In genomic region chr6:119346914-119347313, GRCh38 we compare ENCODE assay signal across 8 cellular contexts. TPM values are rescaled to one million over a fixed set of nuclear protein-coding genes. Genes with fewer than 3 reads are reported as not detected.
DNase-seq lines count a peak whose midpoint lies in the region; ATAC-seq, FAIRE-seq and TF ChIP-seq lines count a peak whose summit lies in the region.

No MANE protein-coding gene starts in this region.

- no peaks in the 10 kb centered on the region for H3K27me3 Mint-ChIP-seq in activated T-helper 17 cell treated with anti-CD3 and anti-CD28 coated beads, Interleukin-2, amount 50 U/mL, for 72 hours

- in situ Hi-C loops in HepG2 (cut with HindIII; ENCODE audit: extremely low pct_ligation_motif_present, low pct_unique_long_range_greater_than_20kb): loop anchor here (5.0 kb wide), 1 partner anchor 200 kb away; no protein-coding TSS in a partner anchor
- in situ Hi-C loops in KBM-7 (cut with MboI; ENCODE audit: low pct_unique_long_range_greater_than_20kb, low sequenced_read_pairs): no loop called here

- no TSS peak for BruUV-seq in HepG2 (replicated peaks; lab: Mats Ljungman, UMichigan)

- H3K79me2 ChIP-seq in SK-N-SH (ENCODE audit: insufficient read depth) (peaks cover 26% of the 10 kb centered on the region), HepG2 (ENCODE audit: insufficient read depth, low read length) (peaks cover 97% of the 10 kb centered on the region)

- no peak for TF ChIP-seq EP300 in SK-N-SH (IDR thresholded peaks at IDR 0.05; ENCODE audit: borderline replicate concordance in 1 of 2, low read depth in 1 of 2, low read length in 1 of 2)
- no peak for TF ChIP-seq EP300 in HepG2 (IDR thresholded peaks at IDR 0.05; ENCODE audit: low read depth in 2 of 2, low read length in 2 of 2)
- TF ChIP-seq EP300 in HepG2 (CRISPR knock-in tag; IDR thresholded peaks at IDR 0.05; ENCODE audit: borderline replicate concordance): no peak
- no peak for TF ChIP-seq EP300 in stomach (IDR thresholded peaks at IDR 0.05)

- H3K9ac ChIP-seq in SK-N-SH (peak overlapping the region; percentile 20; the same call in 1 of the 2 replicates), HepG2 (ENCODE audit: insufficient read depth, low read depth, low read length) (peak overlapping the region; percentile 99)

- H3K27ac ChIP-seq in SK-N-SH (ENCODE audit: low read depth in 2 of 2, low read length in 1 of 2): no peak overlapping the region
- H3K27ac ChIP-seq in HepG2 (ENCODE audit: extremely low read length, insufficient read depth, low read length): peak overlapping the region; percentile 100
- peak overlapping the region; percentile 65 to 98 (median 97) for H3K27ac ChIP-seq in stomach

- DNase-seq in SK-N-SH (no peak), HepG2 (ENCODE audit: low spot score) (no peak), stomach (no peak), KBM-7 (no peak), left lobe of liver (ENCODE audit: low spot score) (no peak)

- no peaks in the 10 kb centered on the region for H3K9me3 Mint-ChIP-seq in activated T-helper 17 cell treated with anti-CD3 and anti-CD28 coated beads, Interleukin-2, amount 50 U/mL, for 72 hours

- peak overlapping the region; percentile 89 for H3K4me3 Mint-ChIP-seq in activated T-helper 17 cell treated with anti-CD3 and anti-CD28 coated beads, Interleukin-2, amount 50 U/mL, for 72 hours

- H3K4me2 ChIP-seq in SK-N-SH (peak overlapping the region; percentile 94), HepG2 (ENCODE audit: low read depth, low read length) (peak overlapping the region; percentile 96)

- 80% methylated on average over 1 of the region's 1 CpG for WGBS in SK-N-SH (ENCODE audit: low lambda C conversion rate)
- WGBS in HepG2 (ENCODE audit: low lambda C conversion rate): 0% methylated on average over 1 of the region's 1 CpG
- WGBS in stomach, 5 donors: 24 to 53% (median 46%) methylated on average over 1 of the region's 1 CpG

- TF ChIP-seq POLR2A in HepG2 (IDR thresholded peaks at IDR 0.05; ENCODE audit: insufficient read depth in 1 of 2, low read depth in 2 of 2, low read length in 2 of 2) (no peak), stomach (IDR thresholded peaks at IDR 0.05) (no peak)

- H3K36me3 Mint-ChIP-seq in activated T-helper 17 cell treated with anti-CD3 and anti-CD28 coated beads, Interleukin-2, amount 50 U/mL, for 72 hours (ENCODE audit: low read depth): peaks cover 59% of the 10 kb centered on the region

- H3K9me3 ChIP-seq in SK-N-SH: no peaks in the 10 kb centered on the region
- H3K9me3 ChIP-seq in HepG2 (ENCODE audit: low read length): no peaks in the 10 kb centered on the region
- H3K9me3 ChIP-seq in stomach: no peaks in the 10 kb centered on the region

- H3K9me2 ChIP-seq in SK-N-SH: no peaks in the 10 kb centered on the region

- no peak for ATAC-seq in SK-N-SH treated with all-trans-retinoic acid at 6 μM for 48 hours
- no peak for ATAC-seq in activated T-helper 17 cell treated with anti-CD3 and anti-CD28 coated beads, Interleukin-2, amount 50 U/mL, for 72 hours (replicated peaks)
- no peak for ATAC-seq in HepG2
- no peak for ATAC-seq in HG02759 (IDR thresholded peaks at IDR 0.05; ENCODE audit: unreplicated experiment)
- ATAC-seq in left lobe of liver: no peak

- CTCF ChIA-PET in SK-N-SH (lab: Yijun Ruan, JAX) (interaction anchor here (0.6 to 3.5 kb wide), 8 partner anchors 12 to 645 kb away, joined by 3 to 27 read pairs (median 4); no protein-coding TSS in a partner anchor), HepG2 (lab: Yijun Ruan, JAX; ENCODE audit: low intra/inter-chr PET ratio, low total read pairs) (interaction anchor here (1.0 kb wide), 1 partner anchor 39 kb away, joined by 3 read pairs; no protein-coding TSS in a partner anchor)

- H3K4me1 ChIP-seq in SK-N-SH (ENCODE audit: control insufficient read depth in 1 of 2, insufficient read depth in 2 of 2, low read depth in 1 of 2, low read length in 1 of 2): peaks cover 0 to 13% of the 10 kb centered on the region in 2 experiments; a peak in 3 of 4 replicates
- peaks cover 46% of the 10 kb centered on the region for H3K4me1 ChIP-seq in HepG2 (ENCODE audit: insufficient read depth, low read length)
- peaks cover 5 to 77% (median 31%) of the 10 kb centered on the region in 4 donors for H3K4me1 ChIP-seq in stomach

- peaks cover 37% of the 10 kb centered on the region for H3K4me1 Mint-ChIP-seq in activated T-helper 17 cell treated with anti-CD3 and anti-CD28 coated beads, Interleukin-2, amount 50 U/mL, for 72 hours

- H3K27ac Mint-ChIP-seq in activated T-helper 17 cell treated with anti-CD3 and anti-CD28 coated beads, Interleukin-2, amount 50 U/mL, for 72 hours: peak overlapping the region; percentile 85

- H3F3A ChIP-seq in SK-N-SH (replicated peaks; ENCODE audit: insufficient read depth): peaks cover 5% of the 10 kb centered on the region

- H4K20me1 ChIP-seq in SK-N-SH (ENCODE audit: insufficient read depth): peaks cover 28% of the 10 kb centered on the region
- H4K20me1 ChIP-seq in HepG2 (ENCODE audit: insufficient read depth, low read length): peaks cover 56% of the 10 kb centered on the region

- no peak for TF ChIP-seq CTCF in SK-N-SH (IDR thresholded peaks at IDR 0.05)
- TF ChIP-seq CTCF in HepG2 (CRISPR knock-in tag; IDR thresholded peaks at IDR 0.05): no peak
- no peak for TF ChIP-seq CTCF in stomach (IDR thresholded peaks at IDR 0.05)

- no peak for TF ChIP-seq RAD21 in SK-N-SH (IDR thresholded peaks at IDR 0.05; ENCODE audit: low read length)
- no peak for TF ChIP-seq RAD21 in HepG2 (CRISPR knock-in tag; IDR thresholded peaks at IDR 0.05)

- POLR2A ChIA-PET in SK-N-SH (lab: Yijun Ruan, JAX): no interaction called here
- POLR2A ChIA-PET in HepG2 (lab: Yijun Ruan, JAX): interaction anchor here (0.9 to 3.6 kb wide), 20 partner anchors 8 to 658 kb away, joined by 3 to 24 read pairs (median 8); partner anchors contain the start of gene ASF1A

- no peak for FAIRE-seq in HepG2 (lab: Jason Lieb, UNC)

- H3K36me3 ChIP-seq in SK-N-SH (replicated peaks in 1 of 2; ENCODE audit: control insufficient read depth in 1 of 2, insufficient read depth in 2 of 2, low read length in 1 of 2) (peaks cover 3 to 30% of the 10 kb centered on the region in 2 experiments), HepG2 (replicated peaks in 1 of 2; ENCODE audit: control insufficient read depth in 1 of 2, insufficient read depth in 2 of 2, low read length in 2 of 2) (peaks cover 0 to 28% of the 10 kb centered on the region in 2 experiments; a peak in 3 of 5 replicates), stomach (no peaks in the 10 kb centered on the region)

- peak overlapping the region; percentile 87 to 94; a peak in 3 of 4 replicates for H3K4me3 ChIP-seq in SK-N-SH (ENCODE audit: low read depth in 2 of 2, low read length in 1 of 2)
- peak overlapping the region; percentile 89 to 99 (median 99) for H3K4me3 ChIP-seq in HepG2 (replicated peaks in 1 of 3; ENCODE audit: insufficient read depth in 1 of 3, low read depth in 2 of 3, low read length in 3 of 3)
- H3K4me3 ChIP-seq in stomach: peak overlapping the region; percentile 83 to 95 (median 92)

- no peaks in the 10 kb centered on the region for H3K27me3 ChIP-seq in SK-N-SH (ENCODE audit: insufficient read depth)
- no peaks in the 10 kb centered on the region; a peak in 1 of 5 replicates for H3K27me3 ChIP-seq in HepG2 (ENCODE audit: control insufficient read depth in 1 of 2, insufficient read depth in 2 of 2, low read length in 2 of 2)
- no peaks in the 10 kb centered on the region for H3K27me3 ChIP-seq in stomach

- H2AFZ ChIP-seq in SK-N-SH (ENCODE audit: low read depth) (no peak overlapping the region), HepG2 (ENCODE audit: low read length) (no peak overlapping the region)

- intact Hi-C loops in HepG2 (cut with micrococcal nuclease; ENCODE audit: unreplicated experiment): loop anchor here (2.0 to 5.0 kb wide), 6 partner anchors 14 to 215 kb away; no protein-coding TSS in a partner anchor
- intact Hi-C loops in stomach (cut with DNase I; ENCODE audit: low total_unique reads): no loop called here

TF ChIP-seq in SK-N-SH, 30 proteins besides CTCF, POLR2A, EP300 and RAD21 (continues in another document):
- TF ChIP-seq POLR2AphosphoS5 (IDR thresholded peaks at IDR 0.05; ENCODE audit: low read depth, low read length): no peak
- TF ChIP-seq JUND (IDR thresholded peaks at IDR 0.05): no peak

TF ChIP-seq in SK-N-SH treated with all-trans-retinoic acid at 6 μM for 48 hours, 23 proteins besides CTCF, POLR2A, EP300 and RAD21 (continues in another document):
- no peak for TF ChIP-seq ARNTL (CRISPR knock-in tag; IDR thresholded peaks at IDR 0.05; ENCODE audit: borderline replicate concordance, low read depth)

TF ChIP-seq in HepG2, 621 proteins besides CTCF, POLR2A, EP300 and RAD21 (continues in another document):
- TF ChIP-seq GATAD2A (CRISPR knock-in tag; IDR thresholded peaks at IDR 0.05): no peak

RNA-seq across cellular contexts. Expression of gene MAN1A1, which starts 2.6 kb away (rescaled TPM):
- polyA plus RNA-seq in SK-N-SH (2012; rRNA removed) (28.0 and 32.4 TPM in 2 replicates), HepG2 (2011; rRNA removed) (192 and 236 TPM in 2 replicates), stomach (10 to 100 TPM in 1 of 3 donors, 1 to 10 TPM in 2; 8.0 to 10.5 (median 9.1) TPM)
- polyA plus RNA-seq in SK-N-SH (2012; cell fraction: cytosol; rRNA removed): 46.4 and 55.4 TPM in 2 replicates
- 11.4 and 19.7 TPM in 2 replicates for polyA plus RNA-seq in SK-N-SH (2012; cell fraction: nucleus; rRNA removed)
- 10 to 100 TPM; 19.1 to 23.6 TPM for total RNA-seq in activated T-helper 17 cell treated with anti-CD3 and anti-CD28 coated beads, Interleukin-2, amount 50 U/mL, for 72 hours
- total RNA-seq in HepG2 (2016; rRNA removed; fragmentation: Illumina TruSeq; extraction: Trizol) (98.7 and 156 TPM in 2 replicates), stomach (100 to 1,000 TPM in 2 of 5 donors, 10 to 100 TPM in 3; 42.9 to 132 (median 62.0) TPM), left lobe of liver (116 TPM)
- total RNA-seq in HepG2 (2016; cell fraction: cytosol; rRNA removed; fragmentation: Illumina TruSeq; extraction: Trizol; ENCODE audit: low read depth): 8.0 and 9.3 TPM in 2 replicates
- total RNA-seq in HepG2 (2016; cell fraction: insoluble cytoplasmic fraction; rRNA removed; fragmentation: Illumina TruSeq; extraction: Trizol): 92.1 and 154 TPM in 2 replicates
- 35.4 and 40.1 TPM in 2 replicates for total RNA-seq in HepG2 (2016; cell fraction: membrane; rRNA removed; fragmentation: Illumina TruSeq; extraction: Trizol)
- 183 and 203 TPM in 2 replicates for total RNA-seq in HepG2 (2016; cell fraction: nucleus; rRNA removed; fragmentation: Illumina TruSeq; extraction: Trizol)
- 99.8 and 148 TPM in 2 replicates for polyA plus RNA-seq in HepG2 (2011; cell fraction: cytosol; rRNA removed)
- 62.7 and 77.6 TPM in 2 replicates for polyA plus RNA-seq in HepG2 (2011; cell fraction: nucleus; rRNA removed)
- polyA plus RNA-seq in HepG2 (2012): 214 and 224 TPM in 2 replicates
- polyA plus RNA-seq in HepG2 (2016; cell fraction: cytosol; fragmentation: Illumina TruSeq; extraction: Trizol; ENCODE audit: low read depth): 6.6 and 6.7 TPM in 2 replicates
- 106 and 111 TPM in 2 replicates for polyA plus RNA-seq in HepG2 (2016; cell fraction: insoluble cytoplasmic fraction; fragmentation: Illumina TruSeq; extraction: Trizol; ENCODE audit: low read depth)
- polyA plus RNA-seq in HepG2 (2016; cell fraction: membrane; fragmentation: Illumina TruSeq; extraction: Trizol; ENCODE audit: low read depth): 19.3 and 22.4 TPM in 2 replicates
- polyA plus RNA-seq in HepG2 (2016; cell fraction: nucleus; fragmentation: Illumina TruSeq; extraction: Trizol; ENCODE audit: insufficient read depth, low read depth): 218 and 229 TPM in 2 replicates
- 0.70 and 113 TPM in 2 replicates for polyA minus RNA-seq in HepG2 (2011; rRNA and poly(A)+ RNA removed; ENCODE audit: low replicate concordance)
- polyA minus RNA-seq in HepG2 (2011; cell fraction: cytosol; rRNA and poly(A)+ RNA removed): 203 TPM in 2 replicates
- polyA minus RNA-seq in HepG2 (2011; cell fraction: nucleus; rRNA and poly(A)+ RNA removed): 222 and 223 TPM in 2 replicates

Comparison
In these comparisons a context has a peak if more than half of its experiments do, and no peak if none do; other contexts are left out.
1. H3K27ac ChIP-seq: peak in HepG2 (single experiment) and stomach (5 of 5); none in SK-N-SH (0 of 2).
2. Peak in every context shown above with its lines, with median percentiles within 50 percentile points of each other: H3K4me3 ChIP-seq.